Comparison of ENCODE assay signal across 12 cellular contexts in the genomic region with DNA sequence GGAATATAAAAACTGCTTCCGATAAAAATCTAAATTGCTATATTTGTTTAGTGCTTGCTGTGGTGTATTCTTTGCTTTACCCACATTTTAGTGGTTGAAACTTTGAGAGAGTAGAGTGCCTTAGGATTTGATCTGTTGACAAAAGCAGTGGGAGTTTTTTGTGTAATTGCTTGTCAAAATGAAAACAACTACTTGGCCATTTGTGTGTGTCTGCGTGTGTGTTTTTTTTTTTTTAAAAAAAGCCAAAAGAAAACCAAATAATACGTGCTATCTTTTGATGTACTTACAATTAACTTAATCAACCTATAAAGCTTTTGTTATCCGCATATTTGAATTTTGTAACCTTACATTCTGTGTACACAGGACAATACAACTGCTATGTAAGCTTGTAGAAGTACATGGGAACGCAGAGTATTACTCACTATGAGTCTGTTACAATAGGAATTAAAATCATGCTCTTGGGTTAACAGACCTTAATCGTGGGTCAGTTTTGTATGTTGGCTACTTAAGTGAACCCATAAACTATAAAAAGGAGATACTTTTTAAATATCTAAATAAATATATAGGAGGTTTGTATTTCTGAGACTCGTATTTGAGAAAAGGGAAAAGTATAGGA.
A peak's percentile ranks its signal among the peaks of the same experiment; 100 is the strongest.
DNase-seq lines count a peak whose midpoint lies in the region; TF ChIP-seq lines count a peak whose summit lies in the region.
"Had no signal": no experiment of that assay in that cellular context is flagged by ENCODE, and none has a peak within 500 bp of the region (broad histone marks: within the 10 kb centered on the region; RNA-seq: fewer than 3 reads in every experiment).

No MANE protein-coding gene starts in this region.

- H3K36me3 ChIP-seq in SJCRH30 (no peaks in the 10 kb centered on the region), osteoblast (ENCODE audit: insufficient read depth, low read length) (no peaks in the 10 kb centered on the region)

- intact Hi-C loops in posterior vena cava (cut with DNase I), result no loop called here

- H3K79me2 ChIP-seq in osteoblast (ENCODE audit: insufficient read depth, low read length), result peaks cover 53% of the 10 kb centered on the region

- peak overlapping the region; percentile 90 for H3K4me2 ChIP-seq in osteoblast (ENCODE audit: insufficient read depth, low read length)

- H3K4me1 ChIP-seq in SJCRH30 (peaks cover 35% of the 10 kb centered on the region), osteoblast (ENCODE audit: insufficient read depth, low read length) (peaks cover 37% of the 10 kb centered on the region)

- H3K4me3 ChIP-seq in AG10803 (ENCODE audit: low read length) (peak overlapping the region; percentile 49), SJCRH30 (peak overlapping the region; percentile 58), fibroblast of mammary gland (ENCODE audit: control insufficient read depth, low read depth, low read length) (peak overlapping the region; percentile 15), osteoblast (ENCODE audit: insufficient read depth, low read length) (peak overlapping the region; percentile 70)
- H3K4me3 ChIP-seq: K562 had no signal

- DNase-seq in AG10803 (ENCODE audit: low read depth) (peak; percentile 56), SJCRH30 (peak in 1 of 2 experiments; percentile 39), fibroblast of mammary gland (ENCODE audit: low read depth) (peak; percentile 69), osteoblast (ENCODE audit: insufficient read length, low spot score, missing footprints) (no peak), posterior vena cava (ENCODE audit: low spot score) (no peak), NCI-H1436 (lab: John Stamatoyannopoulos, UW) (no peak), NCI-H774 (lab: John Stamatoyannopoulos, UW) (no peak)
- no peak for DNase-seq in effector CD4-positive, alpha-beta T cell
- DNase-seq: activated B cell treated with CpG ODN at 0.5 μM for 24 hours; activated naive CD8-positive, alpha-beta T cell treated with anti-CD3 and anti-CD28 coated beads, Interleukin-2, amount 10 ng/mL, durations not matched to agents 7 days and 5 days had no signal

- no peaks in the 10 kb centered on the region for H3K27me3 ChIP-seq in SJCRH30
- no peaks in the 10 kb centered on the region for H3K27me3 ChIP-seq in osteoblast (ENCODE audit: insufficient read depth, low read length)

- H3K9me3 ChIP-seq in SJCRH30 (replicated peaks), result no peaks in the 10 kb centered on the region
- H3K9me3 ChIP-seq in osteoblast (ENCODE audit: low read depth, low read length), result no peaks in the 10 kb centered on the region

- H2AFZ ChIP-seq in osteoblast (ENCODE audit: low read length), result no peak overlapping the region

- H3K27ac ChIP-seq in SJCRH30 (peak overlapping the region; percentile 95), osteoblast (ENCODE audit: low read depth, low read length) (peak overlapping the region; percentile 83)
- H3K27ac ChIP-seq: C4-2B had no signal

- H4K20me1 ChIP-seq in osteoblast (ENCODE audit: insufficient read depth, low read length), result peaks cover 4% of the 10 kb centered on the region

- TF ChIP-seq CTCF in AG10803 (conservative IDR thresholded peaks at IDR 0.05; ENCODE audit: low read length), result no peak
- TF ChIP-seq CTCF in fibroblast of mammary gland (conservative IDR thresholded peaks at IDR 0.05; ENCODE audit: control insufficient read depth, insufficient read depth, low read depth, low read length), result no peak
- no peak for TF ChIP-seq CTCF in osteoblast (IDR thresholded peaks at IDR 0.05; ENCODE audit: extremely low read depth, low read depth, low read length)

Comparison
In these comparisons a context has a peak if more than half of its experiments do, and no peak if none do; other contexts are left out.
1. DNase-seq: peak in AG10803 (single experiment) and fibroblast of mammary gland (single experiment); none in osteoblast (single experiment), posterior vena cava (single experiment), NCI-H1436 (single experiment), effector CD4-positive, alpha-beta T cell (single experiment) and NCI-H774 (single experiment).
2. H3K4me3 ChIP-seq: peak in every context shown above with its lines; median percentile 70 in osteoblast; 58 in SJCRH30; 49 in AG10803; 15 in fibroblast of mammary gland.